Comparison of ENCODE assay signal across 8 cellular contexts in the genomic region with DNA sequence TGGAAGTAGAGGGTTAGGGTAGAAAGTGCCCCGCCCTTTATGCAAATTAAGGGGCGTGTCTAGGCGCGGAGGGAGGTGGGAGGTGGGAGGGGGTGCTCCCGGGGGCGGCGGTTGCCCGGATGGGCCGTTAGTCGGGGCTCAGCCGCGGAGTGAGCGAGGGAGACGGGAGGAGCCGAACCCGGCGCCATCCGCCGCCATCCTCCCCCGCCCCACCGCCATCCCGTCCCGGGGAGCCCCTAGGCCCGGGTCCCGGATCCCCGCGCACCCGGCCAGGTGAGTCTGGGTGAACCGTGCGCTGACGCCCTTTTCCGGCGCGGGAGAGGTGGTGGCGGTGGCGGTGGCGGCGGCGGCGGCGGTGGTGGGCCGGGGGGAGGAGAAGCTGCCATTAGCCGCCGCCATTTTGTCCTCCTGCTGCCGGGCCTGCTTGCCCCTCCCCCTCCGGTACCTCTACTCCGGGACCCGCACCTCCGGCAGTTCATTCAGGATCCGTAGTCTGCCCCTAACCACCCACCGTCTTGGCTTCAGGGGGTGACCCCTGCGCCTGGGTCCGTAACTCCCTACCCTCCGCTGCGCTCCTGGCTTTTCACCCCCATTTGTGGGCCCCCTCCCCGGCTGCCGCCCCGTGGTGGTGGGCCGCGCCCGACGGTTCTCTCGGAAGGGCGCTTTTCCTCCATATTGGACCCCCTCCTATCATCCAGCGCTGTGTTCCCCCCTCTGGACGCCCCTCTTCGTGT. TPM values are rescaled to one million over a fixed set of nuclear protein-coding genes. Genes with fewer than 3 reads are reported as not detected.
DNase-seq lines count a peak whose midpoint lies in the region; ATAC-seq, FAIRE-seq and TF ChIP-seq lines count a peak whose summit lies in the region.

A gene (plus strand): TSS at position 130 of the 734 bp plus-strand sequence. CDS start 2,075 bp downstream, outside the sequence.

- ATAC-seq in HCT116 (peak; percentile 75), K562 (peak; percentile 84)

- RAD21 ChIA-PET in HCT116 (lab: Charles Lee; ENCODE audit: low non-redundant PET in 1 of 2, low total read pairs in 2 of 2, uncharacterized antibody in 2 of 2, unreplicated experiment in 2 of 2) = no interaction called here

- H3K4me1 ChIP-seq in HCT116 (ENCODE audit: control insufficient read depth in 1 of 2, insufficient read depth in 2 of 2, low read length in 2 of 2) = peaks cover 6 to 18% of the 10 kb centered on the region in 2 experiments; a peak in 3 of 4 replicates
- H3K4me1 ChIP-seq in K562 (replicated peaks in 1 of 2; ENCODE audit: control insufficient read depth in 2 of 2, insufficient read depth in 2 of 2, low read length in 2 of 2) = peaks cover 20 to 30% of the 10 kb centered on the region in 2 experiments
- H3K4me1 ChIP-seq in iPS-20b (ENCODE audit: insufficient read depth, low read length) = peaks cover 10% of the 10 kb centered on the region; the same call in 1 of the 2 replicates
- peaks cover 13% of the 10 kb centered on the region for H3K4me1 ChIP-seq in smooth muscle cell (ENCODE audit: low read depth)

- peaks cover 12% of the 10 kb centered on the region for H3K9me1 ChIP-seq in K562 (ENCODE audit: control insufficient read depth, insufficient read depth, low read length)

- H3F3A ChIP-seq in SU-DHL-6 (ENCODE audit: insufficient read depth) (peaks cover 25% of the 10 kb centered on the region), smooth muscle cell (ENCODE audit: low read depth) (peaks cover 11% of the 10 kb centered on the region)

- H4K20me1 ChIP-seq in HCT116 (ENCODE audit: insufficient read depth) = no peaks in the 10 kb centered on the region
- H4K20me1 ChIP-seq in SU-DHL-6 (ENCODE audit: low read depth, low read length) = peaks cover 16% of the 10 kb centered on the region; the same call in 1 of the 2 replicates
- peaks cover 22% of the 10 kb centered on the region; the same call in 1 of the 2 replicates for H4K20me1 ChIP-seq in K562 (replicated peaks; ENCODE audit: control insufficient read depth, insufficient read depth, low read length)
- H4K20me1 ChIP-seq in smooth muscle cell (ENCODE audit: low read depth) = peaks cover 46% of the 10 kb centered on the region

- H3K27me3 ChIP-seq in HCT116 (ENCODE audit: insufficient read depth, low read length) = no peaks in the 10 kb centered on the region
- H3K27me3 ChIP-seq in MG63 = no peaks in the 10 kb centered on the region
- no peaks in the 10 kb centered on the region for H3K27me3 ChIP-seq in SU-DHL-6 (ENCODE audit: low read length)
- H3K27me3 ChIP-seq in K562 (ENCODE audit: control insufficient read depth in 2 of 2, insufficient read depth in 2 of 2, low read length in 2 of 2) = no peaks in the 10 kb centered on the region
- no peaks in the 10 kb centered on the region for H3K27me3 ChIP-seq in iPS-20b (ENCODE audit: insufficient read depth, low read length)
- no peaks in the 10 kb centered on the region for H3K27me3 ChIP-seq in smooth muscle cell (ENCODE audit: low read depth)

- H3K9me3 ChIP-seq in HCT116 (ENCODE audit: control insufficient read depth in 1 of 2, insufficient read depth in 1 of 2, low read depth in 1 of 2, low read length in 2 of 2) = no peaks in the 10 kb centered on the region
- H3K9me3 ChIP-seq in MG63 = no peaks in the 10 kb centered on the region
- no peaks in the 10 kb centered on the region for H3K9me3 ChIP-seq in SU-DHL-6 (ENCODE audit: insufficient read depth, low read length)
- no peaks in the 10 kb centered on the region for H3K9me3 ChIP-seq in K562 (replicated peaks; ENCODE audit: control insufficient read depth, insufficient read depth, low read depth, low read length)
- H3K9me3 ChIP-seq in iPS-20b (ENCODE audit: insufficient read depth, low read depth, low read length) = no peaks in the 10 kb centered on the region
- H3K9me3 ChIP-seq in smooth muscle cell (replicated peaks; ENCODE audit: low read depth) = no peaks in the 10 kb centered on the region

- no peak for FAIRE-seq in K562 (lab: Jason Lieb, UNC)

- H2AFZ ChIP-seq in HCT116 (ENCODE audit: low read depth, low read length, poor library complexity, severe bottlenecking) = no peak within 1 kb of the TSS
- peak within 1 kb of the TSS; percentile 6 for H2AFZ ChIP-seq in SU-DHL-6 (ENCODE audit: low read depth, low read length, severe bottlenecking)
- H2AFZ ChIP-seq in K562 (ENCODE audit: low read depth, low read length) = peak within 1 kb of the TSS; percentile 97
- H2AFZ ChIP-seq in smooth muscle cell (ENCODE audit: low read depth) = peak within 1 kb of the TSS; percentile 47

- H3K4me3 ChIP-seq in GM12864 (ENCODE audit: low read depth, low read length) = peak within 1 kb of the TSS; percentile 91
- H3K4me3 ChIP-seq in HCT116 (replicated peaks in 1 of 2; ENCODE audit: low read depth in 1 of 2, low read length in 2 of 2) = peak within 1 kb of the TSS; percentile 99 to 100
- H3K4me3 ChIP-seq in MG63 = peak within 1 kb of the TSS; percentile 85
- peak within 1 kb of the TSS; percentile 64 for H3K4me3 ChIP-seq in SU-DHL-6 (ENCODE audit: insufficient read depth, low read length, poor library complexity, severe bottlenecking)
- peak within 1 kb of the TSS; percentile 96 for H3K4me3 ChIP-seq in K562
- H3K4me3 ChIP-seq in iPS-20b (ENCODE audit: low read length) = peak within 1 kb of the TSS; percentile 86
- peak within 1 kb of the TSS; percentile 85 for H3K4me3 ChIP-seq in smooth muscle cell

- BruUV-seq in HCT116 (replicated peaks; lab: Mats Ljungman, UMichigan) (no TSS peak), K562 (replicated peaks; lab: Mats Ljungman, UMichigan) (no TSS peak)

- DNase-seq in GM12864 (ENCODE audit: low read depth) (peak; percentile 21), HCT116 (ENCODE audit: low read depth, low spot score) (peak; percentile 47), MG63 (peak; percentile 69), K562 (ENCODE audit: extremely low read depth in 1 of 4, low spot score in 3 of 4) (peak; percentile 89 to 98 (median 94)), smooth muscle cell (lab: John Stamatoyannopoulos, UW; ENCODE audit: unreplicated experiment) (peak; percentile 97), OCI-M2 (lab: John Stamatoyannopoulos, UW; ENCODE audit: unreplicated experiment) (no peak)

- POLR2A ChIA-PET in HCT116 (lab: Charles Lee) = interaction anchor here (0.7 to 1.6 kb wide), 5 partner anchors 8 to 207 kb away, joined by 3 to 4 read pairs (median 3); a partner anchor contains a TSS
- POLR2A ChIA-PET in K562 (lab: Yijun Ruan, JAX) = interaction anchor here (0.6 to 12.4 kb wide), 24 partner anchors 10 to 213 kb away, joined by 3 to 274 read pairs (median 4); a partner anchor contains a TSS

- peak within 1 kb of the TSS; percentile 98 for H3K9ac ChIP-seq in HCT116 (ENCODE audit: low read length)
- peak within 1 kb of the TSS; percentile 83 for H3K9ac ChIP-seq in SU-DHL-6 (ENCODE audit: low read length)
- peak within 1 kb of the TSS; percentile 98 to 99 for H3K9ac ChIP-seq in K562 (ENCODE audit: insufficient read depth in 1 of 2, low read depth in 2 of 2, low read length in 2 of 2)
- H3K9ac ChIP-seq in iPS-20b (ENCODE audit: low read depth, low read length) = peak within 1 kb of the TSS; percentile 98
- peak within 1 kb of the TSS; percentile 93 for H3K9ac ChIP-seq in smooth muscle cell (ENCODE audit: low read depth)

- intact Hi-C loops in HCT116 (cut with micrococcal nuclease) (loop anchor here (1.0 kb wide), 2 partner anchors 32 to 74 kb away; a partner anchor contains a TSS), K562 (cut with micrococcal nuclease) (loop anchor here (1.0 kb wide), 2 partner anchors 45 to 73 kb away; a partner anchor contains a TSS)

- H3K9me2 ChIP-seq in HCT116 (ENCODE audit: insufficient read depth) (no peaks in the 10 kb centered on the region), SU-DHL-6 (replicated peaks; ENCODE audit: insufficient read depth, low read length) (no peaks in the 10 kb centered on the region)

- TF ChIP-seq EP300 in K562 (IDR thresholded peaks at IDR 0.05; ENCODE audit: low read length) = peak; percentile 3; the same call in 1 of the 2 replicates

- WGBS in K562 (ENCODE audit: insufficient coverage, low coverage, missing lambda C conversion rate) = under 1% methylated on average over 37 of the region's 67 CpGs
- WGBS in smooth muscle cell (ENCODE audit: low lambda C conversion rate) = under 1% methylated on average over 29 of the region's 67 CpGs

- H3K79me2 ChIP-seq in HCT116 (ENCODE audit: insufficient read depth, low read length) (peaks cover 49% of the 10 kb centered on the region), SU-DHL-6 (ENCODE audit: insufficient read depth, low read length) (peaks cover 48% of the 10 kb centered on the region), K562 (ENCODE audit: control insufficient read depth, insufficient read depth, low read length) (peaks cover 50% of the 10 kb centered on the region), smooth muscle cell (ENCODE audit: low read depth) (peaks cover 49% of the 10 kb centered on the region)

- peak within 1 kb of the TSS; percentile 90 for H3K27ac ChIP-seq in HCT116 (ENCODE audit: low read depth, low read length)
- H3K27ac ChIP-seq in SU-DHL-6 (ENCODE audit: low read depth, low read length) = peak within 1 kb of the TSS; percentile 86
- peak within 1 kb of the TSS; percentile 98 for H3K27ac ChIP-seq in K562 (ENCODE audit: extremely low read depth, low read depth, low read length)
- peak within 1 kb of the TSS; percentile 97 for H3K27ac ChIP-seq in iPS-20b (ENCODE audit: low read length)
- peak within 1 kb of the TSS; percentile 98 for H3K27ac ChIP-seq in smooth muscle cell (ENCODE audit: low read depth)

- in situ Hi-C loops in K562 (cut with MboI) = no loop called here

- H3K36me3 ChIP-seq in HCT116 (ENCODE audit: control insufficient read depth in 1 of 2, insufficient read depth in 2 of 2, low read length in 2 of 2) (peaks cover 13 to 44% of the 10 kb centered on the region in 2 experiments), MG63 (peaks cover 43% of the 10 kb centered on the region), SU-DHL-6 (ENCODE audit: low read length) (peaks cover 38% of the 10 kb centered on the region), K562 (ENCODE audit: control insufficient read depth, insufficient read depth, low read length) (peaks cover 49% of the 10 kb centered on the region), iPS-20b (ENCODE audit: insufficient read depth, low read depth, low read length) (peaks cover 43% of the 10 kb centered on the region), smooth muscle cell (ENCODE audit: low read depth) (peaks cover 9% of the 10 kb centered on the region)

- TF ChIP-seq CTCF in GM12864 (IDR thresholded peaks at IDR 0.05; ENCODE audit: low read depth, low read length, missing control alignments) (no peak), HCT116 (IDR thresholded peaks at IDR 0.05 in 2 of 3, conservative IDR thresholded peaks at IDR 0.05 in 1 of 3; ENCODE audit: borderline replicate concordance in 1 of 3, insufficient read depth in 1 of 3, low read depth in 2 of 3, low read length in 2 of 3) (no peak), SU-DHL-6 (IDR thresholded peaks at IDR 0.05; ENCODE audit: insufficient read depth, low read length, poor library complexity, severe bottlenecking) (no peak), K562 (IDR thresholded peaks at IDR 0.05 in 2 of 3, conservative IDR thresholded peaks at IDR 0.05 in 1 of 3; ENCODE audit: insufficient read depth in 2 of 3, low read depth in 1 of 3, low read length in 3 of 3) (no peak), smooth muscle cell (IDR thresholded peaks at IDR 0.05; ENCODE audit: borderline replicate concordance, insufficient read depth, poor library complexity, severe bottlenecking) (no peak)

- CTCF ChIA-PET in HCT116 (lab: Charles Lee) = interaction anchor here (1.0 to 1.3 kb wide), 2 partner anchors 22 to 40 kb away, joined by 3 to 5 read pairs; no protein-coding TSS in a partner anchor
- CTCF ChIA-PET in K562 (lab: Yijun Ruan, JAX; ENCODE audit: low intra/inter-chr PET ratio) = no interaction called here

- TF ChIP-seq RAD21 in HCT116 (IDR thresholded peaks at IDR 0.05; ENCODE audit: low read depth) = no peak
- peak in 1 of 2 experiments; percentile 1; a peak in 1 of 4 replicates for TF ChIP-seq RAD21 in K562 (CRISPR knock-in tag; conservative IDR thresholded peaks at IDR 0.05 in 1 of 2, IDR thresholded peaks at IDR 0.05 in 1 of 2)

- H3K4me2 ChIP-seq in HCT116 (ENCODE audit: low read length) (peak within 1 kb of the TSS; percentile 91), SU-DHL-6 (ENCODE audit: low read depth, low read length, poor library complexity, severe bottlenecking) (peak within 1 kb of the TSS; percentile 84), K562 (ENCODE audit: insufficient read depth, low read length) (peak within 1 kb of the TSS; percentile 99), smooth muscle cell (peak within 1 kb of the TSS; percentile 97)

- no peak for TF ChIP-seq POLR2A in HCT116 (IDR thresholded peaks at IDR 0.05; ENCODE audit: borderline replicate concordance, extremely low read depth, insufficient read depth, insufficient read length)
- peak; percentile 83 for TF ChIP-seq POLR2A in K562 (conservative IDR thresholded peaks at IDR 0.05)

RNA-seq across cellular contexts. Expression of the gene that starts here (rescaled TPM):
- total RNA-seq in HCT116 (2021; ENCODE audit: unreplicated experiment) (250 TPM), K562 (2014; rRNA removed) (72.6 and 94.0 TPM in 2 replicates), K562 (2014; rRNA removed; fragmentation: Illumina TruSeq; extraction: Trizol) (36.7 and 43.2 TPM in 2 replicates), K562 (2015; rRNA removed; fragmentation: Illumina TruSeq; extraction: Trizol) (63.0 and 75.6 TPM in 2 replicates), K562 (2021) (295 and 332 TPM in 2 replicates), smooth muscle cell (44.7 and 47.6 TPM in 2 replicates)
- 211 and 214 TPM in 2 replicates for polyA plus RNA-seq in HCT116 (2012)
- 17.1 and 18.2 TPM in 2 replicates for total RNA-seq in MG63 (2014; rRNA removed; shearing (Covaris generic); ENCODE audit: low replicate concordance)
- 801 and 1,251 TPM in 2 replicates for total RNA-seq in K562 (2011; cell fraction: chromatin; rRNA removed; ENCODE audit: low replicate concordance)
- 435 and 502 TPM in 2 replicates for total RNA-seq in K562 (2011; cell fraction: nucleolus; rRNA removed)
- total RNA-seq in K562 (2011; cell fraction: nucleoplasm; rRNA removed) = 531 and 634 TPM in 2 replicates
- polyA plus RNA-seq in K562 (2011; rRNA removed) (44.0 and 113 TPM in 2 replicates), K562 (2014; fragmentation: Illumina TruSeq; extraction: Trizol) (170 and 205 TPM in 2 replicates), K562 (2014; fragmentation: Nextera tagmentation; extraction: Ambion mirVana) (1 to 10 TPM; 1.0 to 1.7 TPM), K562 (2014; rRNA removed) (114 and 118 TPM in 2 replicates), smooth muscle cell (58.0 and 75.3 TPM in 2 replicates)
- polyA plus RNA-seq in K562 (2011; cell fraction: cytosol; rRNA removed) = 59.9 and 99.7 TPM in 2 replicates
- 306 and 358 TPM in 2 replicates for polyA plus RNA-seq in K562 (2011; cell fraction: nucleus; rRNA removed)
- polyA plus RNA-seq in K562 (2012) = 196 and 297 TPM in 2 replicates
- 28.8 and 32.1 TPM in 2 replicates for polyA minus RNA-seq in K562 (2011; rRNA and poly(A)+ RNA removed)
- polyA minus RNA-seq in K562 (2011; cell fraction: cytosol; rRNA and poly(A)+ RNA removed) = 109 and 149 TPM in 2 replicates
- polyA minus RNA-seq in K562 (2011; cell fraction: nucleus; rRNA and poly(A)+ RNA removed) = 109 and 131 TPM in 2 replicates
